ENCODE assay signal across 24 cellular contexts in the genomic region with DNA sequence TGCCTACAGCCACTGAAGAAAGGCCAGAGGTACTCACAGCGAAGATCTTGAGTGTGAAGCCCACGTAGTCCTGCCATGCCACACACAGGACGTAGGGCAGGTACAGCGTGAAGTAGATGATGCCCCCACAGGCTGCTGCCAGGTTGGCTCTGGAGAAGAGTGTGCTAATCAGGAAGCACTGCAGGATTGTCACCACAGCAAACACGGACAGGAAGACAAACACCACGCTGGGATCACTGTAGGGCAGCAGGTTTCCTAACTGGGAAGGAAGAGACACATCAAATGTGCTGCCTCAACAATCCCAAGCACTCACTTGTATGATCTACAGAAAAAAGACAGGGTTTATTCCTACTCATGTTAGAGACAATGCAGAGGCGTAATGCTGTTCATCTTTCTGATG.
A peak's percentile ranks its signal among the peaks of the same experiment; 100 is the strongest.
DNase-seq lines count a peak whose midpoint lies in the region; ATAC-seq and TF ChIP-seq lines count a peak whose summit lies in the region.
"Had no signal": no experiment of that assay in that cellular context is flagged by ENCODE, and none has a peak within 500 bp of the region (broad histone marks: within the 10 kb centered on the region; RNA-seq: fewer than 3 reads in every experiment).

No MANE protein-coding gene starts in this region.

- no peaks in the 10 kb centered on the region for H3K9me3 Mint-ChIP-seq in endothelial cell (ENCODE audit: unreplicated experiment)
- H3K9me3 Mint-ChIP-seq: CD8-positive, alpha-beta T cell had no signal

- ATAC-seq in GM18511 (IDR thresholded peaks at IDR 0.05; ENCODE audit: unreplicated experiment) (no peak), omental fat pad (ENCODE audit: low FRiP score) (no peak)
- ATAC-seq: CD8-positive, alpha-beta T cell; K562; Panc1 had no signal

- peaks cover 94% of the 10 kb centered on the region for H3K36me3 Mint-ChIP-seq in endothelial cell (ENCODE audit: low read depth, unreplicated experiment)

- H3K4me1 Mint-ChIP-seq in endothelial cell (ENCODE audit: unreplicated experiment): peaks cover 48% of the 10 kb centered on the region

- peak; percentile 16 for DNase-seq in NCI-H510A treated with DMSO at 0.1 percent for 48 hours (lab: John Stamatoyannopoulos, UW)
- no peak for DNase-seq in NCI-H510A (lab: John Stamatoyannopoulos, UW)
- peak; percentile 19 for DNase-seq in NCI-H69 (lab: John Stamatoyannopoulos, UW)
- no peak for DNase-seq in endothelial cell (ENCODE audit: low spot score)
- peak; percentile 18 to 86 for DNase-seq in lung microvascular endothelial cell (ENCODE audit: low read depth in 2 of 2)
- no peak for DNase-seq in stimulated activated naive CD4-positive, alpha-beta T cell (lab: John Stamatoyannopoulos, UW)
- no peak for DNase-seq in omental fat pad (ENCODE audit: low spot score)
- DNase-seq: 8988T; Calu3; CD8-positive, alpha-beta T cell; DMS153; EL; GF-D8; H7; MG63; NCI-H1092; NCI-H1436; NCI-H187 treated with DMSO at 0.1 percent for 48 hours; NCI-H774; NK-92 treated with Interleukin-12 subunit alpha and Interleukin-12 subunit beta, amount 100 ng/mL, for 24 hours; SJCRH30 had no signal

- TF ChIP-seq CTCF in endothelial cell (IDR thresholded peaks at IDR 0.05; ENCODE audit: unreplicated experiment) (no peak), omental fat pad (IDR thresholded peaks at IDR 0.05) (no peak)

- H3K27ac Mint-ChIP-seq in endothelial cell (ENCODE audit: unreplicated experiment): peak overlapping the region; percentile 89
- H3K27ac Mint-ChIP-seq: CD8-positive, alpha-beta T cell had no signal

- peak overlapping the region; percentile 81 for H3K4me3 Mint-ChIP-seq in endothelial cell (ENCODE audit: unreplicated experiment)
- H3K4me3 Mint-ChIP-seq: CD8-positive, alpha-beta T cell had no signal

- peaks cover 7% of the 10 kb centered on the region for H3K27me3 Mint-ChIP-seq in endothelial cell (ENCODE audit: unreplicated experiment)

Comparison
In these comparisons a context has a peak if more than half of its experiments do, and no peak if none do; other contexts are left out.
1. DNase-seq: peak in NCI-H510A treated with DMSO at 0.1 percent for 48 hours (single experiment), NCI-H69 (single experiment) and lung microvascular endothelial cell (2 of 2); none in NCI-H510A (single experiment), endothelial cell (single experiment), stimulated activated naive CD4-positive, alpha-beta T cell (0 of 6) and omental fat pad (single experiment).